Comparison of ENCODE assay signal across 29 cellular contexts in the genomic region with DNA sequence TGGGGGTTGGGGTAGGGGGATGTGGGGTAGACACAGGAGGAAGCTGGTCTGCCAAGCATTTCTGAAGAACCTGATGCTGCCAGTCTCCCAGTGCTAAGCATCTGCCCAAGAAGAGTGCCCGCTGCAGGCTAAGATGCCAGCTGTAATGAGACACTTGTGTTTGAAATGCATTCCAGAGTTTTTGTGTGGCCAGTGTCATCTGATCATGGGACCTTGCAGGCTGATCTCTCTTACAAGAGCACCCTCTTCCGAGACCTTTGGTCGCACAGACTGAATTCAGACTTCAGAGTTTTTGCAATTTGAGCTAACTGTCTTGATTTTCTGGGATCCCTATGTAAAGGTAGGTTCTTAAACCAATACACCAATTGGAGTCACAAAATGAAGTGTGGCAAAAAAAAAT. TPM values are rescaled to one million over a fixed set of nuclear protein-coding genes. Genes with fewer than 3 reads are reported as not detected.
DNase-seq lines count a peak whose midpoint lies in the region; ATAC-seq and TF ChIP-seq lines count a peak whose summit lies in the region.
"Had no signal": no experiment of that assay in that cellular context is flagged by ENCODE, and none has a peak within 500 bp of the region (broad histone marks: within the 10 kb centered on the region; RNA-seq: fewer than 3 reads in every experiment).

No MANE protein-coding gene starts in this region.

- H3K36me3 ChIP-seq in SK-N-SH (replicated peaks in 1 of 2; ENCODE audit: control insufficient read depth in 1 of 2, insufficient read depth in 2 of 2, low read length in 1 of 2), result peaks cover 6% of the 10 kb centered on the region in 2 experiments
- H3K36me3 ChIP-seq in mesendoderm (ENCODE audit: control insufficient read depth, insufficient read depth, low read length), result no peaks in the 10 kb centered on the region

- H3K27me3 ChIP-seq in SK-N-SH (ENCODE audit: insufficient read depth) (no peaks in the 10 kb centered on the region), mesendoderm (ENCODE audit: insufficient read depth, low read length, poor library complexity) (no peaks in the 10 kb centered on the region)
- H3K27me3 ChIP-seq: body of pancreas, left lung, spleen had no signal

- H2BK5ac ChIP-seq in mesendoderm (ENCODE audit: low read length), result no peak overlapping the region

- WGBS in SK-N-SH (ENCODE audit: low lambda C conversion rate), result 92% methylated on average over 3 of the region's 3 CpGs
- no CpG with 5 or more reads among the region's 3 CpGs for WGBS in mesendoderm (ENCODE audit: extremely low coverage, insufficient coverage, low lambda C conversion rate)

- TF ChIP-seq EP300 in SK-N-SH (IDR thresholded peaks at IDR 0.05; ENCODE audit: borderline replicate concordance in 1 of 2, low read depth in 1 of 2, low read length in 1 of 2), result no peak

- no peak for TF ChIP-seq RAD21 in SK-N-SH (IDR thresholded peaks at IDR 0.05; ENCODE audit: low read length)

- no peaks in the 10 kb centered on the region for H3K79me2 ChIP-seq in SK-N-SH (ENCODE audit: insufficient read depth)
- no peaks in the 10 kb centered on the region for H3K79me2 ChIP-seq in mesendoderm (ENCODE audit: control insufficient read depth, insufficient read depth, low read length)

- H3K4me1 ChIP-seq in SK-N-SH (ENCODE audit: control insufficient read depth in 1 of 2, insufficient read depth in 2 of 2, low read depth in 1 of 2, low read length in 1 of 2) (no peaks in the 10 kb centered on the region), mesendoderm (ENCODE audit: control insufficient read depth, low read depth, low read length) (no peaks in the 10 kb centered on the region)
- H3K4me1 ChIP-seq: body of pancreas had no signal

- CTCF ChIA-PET in SK-N-SH (lab: Yijun Ruan, JAX), result no interaction called here

- H3K9me3 ChIP-seq in SK-N-SH, result no peaks in the 10 kb centered on the region
- H3K9me3 ChIP-seq: body of pancreas, left lung, spleen had no signal

- no peak overlapping the region for H3K27ac ChIP-seq in SK-N-SH (ENCODE audit: low read depth in 2 of 2, low read length in 1 of 2)
- H3K27ac ChIP-seq in mesendoderm (ENCODE audit: low read depth, low read length), result no peak overlapping the region
- no peak overlapping the region for H3K27ac ChIP-seq in substantia nigra (ENCODE audit: low read depth, low read length, poor library complexity, severe bottlenecking)
- H3K27ac ChIP-seq: body of pancreas, left lung, spleen had no signal

- no peak overlapping the region for H2BK120ac ChIP-seq in mesendoderm (ENCODE audit: low read depth, low read length)

- no peak overlapping the region for H4K5ac ChIP-seq in mesendoderm (ENCODE audit: low read length)

- H3K4me2 ChIP-seq in SK-N-SH (no peak overlapping the region), mesendoderm (ENCODE audit: low read length) (no peak overlapping the region)

- POLR2A ChIA-PET in SK-N-SH (lab: Yijun Ruan, JAX), result no interaction called here

- ATAC-seq in SK-N-SH treated with all-trans-retinoic acid at 6 μM for 48 hours, result peak; percentile 25; the same call in 1 of the 3 replicates
- ATAC-seq in GM18858 (IDR thresholded peaks at IDR 0.05; ENCODE audit: unreplicated experiment), result no peak
- ATAC-seq: body of pancreas; left lung; stimulated activated naive CD8-positive, alpha-beta T cell treated with anti-CD3 and anti-CD28 coated beads, Interleukin-15, amount 100 ng/mL, for 72 hours had no signal

- no peak overlapping the region for H2AK5ac ChIP-seq in mesendoderm (ENCODE audit: low read length)

- H3K4me3 ChIP-seq in SK-N-SH (ENCODE audit: low read depth in 2 of 2, low read length in 1 of 2), result no peak overlapping the region
- H3K4me3 ChIP-seq in mesendoderm (ENCODE audit: low read length), result no peak overlapping the region
- H3K4me3 ChIP-seq: body of pancreas, left lung, spleen had no signal

- no peak overlapping the region for H2AFZ ChIP-seq in SK-N-SH (ENCODE audit: low read depth)

- no peaks in the 10 kb centered on the region for H3K9me2 ChIP-seq in SK-N-SH

- H3K18ac ChIP-seq in mesendoderm (ENCODE audit: low read length), result no peak overlapping the region

- H4K8ac ChIP-seq in mesendoderm (ENCODE audit: low read depth, low read length), result no peak overlapping the region

- no peaks in the 10 kb centered on the region for H4K20me1 ChIP-seq in SK-N-SH (ENCODE audit: insufficient read depth)

- H3K9ac ChIP-seq in SK-N-SH, result no peak overlapping the region
- H3K9ac ChIP-seq in mesendoderm (ENCODE audit: low read length), result no peak overlapping the region

- no peak overlapping the region for H3K23ac ChIP-seq in mesendoderm (ENCODE audit: low read length)

- no peak for DNase-seq in SK-N-SH
- peak; percentile 7 for DNase-seq in cerebellum (ENCODE audit: low spot score)
- DNase-seq in mesendoderm, result peak; percentile 17
- DNase-seq in substantia nigra (lab: John Stamatoyannopoulos, UW), result peak in 26 of 49 donors; percentile 3 to 51 (median 18)
- no peak for DNase-seq in NOMO-1 treated with dmso at 0.1 percent for 144 hours (lab: John Stamatoyannopoulos, UW; ENCODE audit: unreplicated experiment)
- DNase-seq in NCI-H446 (lab: John Stamatoyannopoulos, UW), result no peak
- DNase-seq: 8988T; activated CD4-positive, alpha-beta T cell treated with anti-CD3 and anti-CD28 coated beads, Interleukin-2, amount 50 U/mL, for 4 hours; activated effector memory CD4-positive, alpha-beta T cell treated with Interleukin-2 at 50 U/mL for 16 hours; activated naive CD8-positive, alpha-beta T cell treated with anti-CD3 and anti-CD28 coated beads, Interleukin-2, amount 10 ng/mL, durations not matched to agents 7 days and 5 days; AML-193; body of pancreas; DMS79 treated with DMSO at 0.1 percent for 48 hours; endodermal cell; glutamatergic neuron; GOT3; IMR-90; left lung; NCI-H1105 treated with DMSO at 0.1 percent for 48 hours; NCI-H2081; NCI-H526; RPMI8226; spleen; stimulated activated CD4-positive, alpha-beta T cell treated with anti-CD3 and anti-CD28 coated beads, Interleukin-4, amount 100 ng/mL, for 4 hours; stimulated activated naive CD8-positive, alpha-beta T cell treated with anti-CD3 and anti-CD28 coated beads, Interleukin-15, amount 100 ng/mL, for 72 hours; T-helper 9 cell; trophoblast cell had no signal

- H3K56ac ChIP-seq in mesendoderm (ENCODE audit: low read length), result no peak overlapping the region

- no peaks in the 10 kb centered on the region for H3K79me1 ChIP-seq in mesendoderm (ENCODE audit: low read length)

- no peak for TF ChIP-seq CTCF in SK-N-SH (IDR thresholded peaks at IDR 0.05)

- H2BK15ac ChIP-seq in mesendoderm (replicated peaks; ENCODE audit: low read depth), result no peak overlapping the region

- H3F3A ChIP-seq in SK-N-SH (replicated peaks; ENCODE audit: insufficient read depth), result no peaks in the 10 kb centered on the region

- no peak overlapping the region for H3K4ac ChIP-seq in mesendoderm (ENCODE audit: low read depth, low read length)

TF ChIP-seq in SK-N-SH treated with all-trans-retinoic acid at 6 μM for 48 hours, 23 proteins besides CTCF, POLR2A, EP300 and RAD21 (continues in another document):
- no peak for TF ChIP-seq ZFP30 (CRISPR knock-in tag; IDR thresholded peaks at IDR 0.05)
- TF ChIP-seq, protein P1, sequence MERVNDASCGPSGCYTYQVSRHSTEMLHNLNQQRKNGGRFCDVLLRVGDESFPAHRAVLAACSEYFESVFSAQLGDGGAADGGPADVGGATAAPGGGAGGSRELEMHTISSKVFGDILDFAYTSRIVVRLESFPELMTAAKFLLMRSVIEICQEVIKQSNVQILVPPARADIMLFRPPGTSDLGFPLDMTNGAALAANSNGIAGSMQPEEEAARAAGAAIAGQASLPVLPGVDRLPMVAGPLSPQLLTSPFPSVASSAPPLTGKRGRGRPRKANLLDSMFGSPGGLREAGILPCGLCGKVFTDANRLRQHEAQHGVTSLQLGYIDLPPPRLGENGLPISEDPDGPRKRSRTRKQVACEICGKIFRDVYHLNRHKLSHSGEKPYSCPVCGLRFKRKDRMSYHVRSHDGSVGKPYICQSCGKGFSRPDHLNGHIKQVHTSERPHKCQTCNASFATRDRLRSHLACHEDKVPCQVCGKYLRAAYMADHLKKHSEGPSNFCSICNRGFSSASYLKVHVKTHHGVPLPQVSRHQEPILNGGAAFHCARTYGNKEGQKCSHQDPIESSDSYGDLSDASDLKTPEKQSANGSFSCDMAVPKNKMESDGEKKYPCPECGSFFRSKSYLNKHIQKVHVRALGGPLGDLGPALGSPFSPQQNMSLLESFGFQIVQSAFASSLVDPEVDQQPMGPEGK (CRISPR knock-in tag; IDR thresholded peaks at IDR 0.05; ENCODE audit: borderline replicate concordance), result no peak
- no peak for TF ChIP-seq BACH2 (CRISPR knock-in tag; IDR thresholded peaks at IDR 0.05; ENCODE audit: borderline replicate concordance)
- TF ChIP-seq ARNTL (CRISPR knock-in tag; IDR thresholded peaks at IDR 0.05; ENCODE audit: borderline replicate concordance, low read depth), result no peak

TF ChIP-seq in SK-N-SH, 30 proteins besides CTCF, POLR2A, EP300 and RAD21 (continues in another document):
- TF ChIP-seq FOXM1 (IDR thresholded peaks at IDR 0.05; ENCODE audit: low read depth), result no peak
- TF ChIP-seq MEF2A (IDR thresholded peaks at IDR 0.05; ENCODE audit: borderline replicate concordance, low read depth), result no peak
- no peak for TF ChIP-seq SIN3A (IDR thresholded peaks at IDR 0.05; ENCODE audit: borderline replicate concordance, low read depth, low read length)
- TF ChIP-seq RCOR1 (IDR thresholded peaks at IDR 0.05; ENCODE audit: low read length), result no peak
- TF ChIP-seq NFIC (IDR thresholded peaks at IDR 0.05; ENCODE audit: borderline replicate concordance), result no peak
- TF ChIP-seq NRF1 (IDR thresholded peaks at IDR 0.05; ENCODE audit: low read depth, low read length), result no peak
- no peak for TF ChIP-seq ELF1 (IDR thresholded peaks at IDR 0.05)
- TF ChIP-seq GATA2 (CRISPR knock-in tag; IDR thresholded peaks at IDR 0.05), result no peak
- TF ChIP-seq, protein P2, sequence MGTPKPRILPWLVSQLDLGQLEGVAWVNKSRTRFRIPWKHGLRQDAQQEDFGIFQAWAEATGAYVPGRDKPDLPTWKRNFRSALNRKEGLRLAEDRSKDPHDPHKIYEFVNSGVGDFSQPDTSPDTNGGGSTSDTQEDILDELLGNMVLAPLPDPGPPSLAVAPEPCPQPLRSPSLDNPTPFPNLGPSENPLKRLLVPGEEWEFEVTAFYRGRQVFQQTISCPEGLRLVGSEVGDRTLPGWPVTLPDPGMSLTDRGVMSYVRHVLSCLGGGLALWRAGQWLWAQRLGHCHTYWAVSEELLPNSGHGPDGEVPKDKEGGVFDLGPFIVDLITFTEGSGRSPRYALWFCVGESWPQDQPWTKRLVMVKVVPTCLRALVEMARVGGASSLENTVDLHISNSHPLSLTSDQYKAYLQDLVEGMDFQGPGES (IDR thresholded peaks at IDR 0.05; ENCODE audit: low read depth, low read length), result no peak
- TF ChIP-seq RFX5 (IDR thresholded peaks at IDR 0.05; ENCODE audit: low read length), result no peak

RNA-seq across cellular contexts. Expression of a gene that starts 58.1 kb away (rescaled TPM):
- polyA plus RNA-seq in SK-N-SH (2012; rRNA removed), result 19.8 and 25.4 TPM in 2 replicates
- 20.6 and 21.8 TPM in 2 replicates for polyA plus RNA-seq in SK-N-SH (2012; cell fraction: cytosol; rRNA removed)
- polyA plus RNA-seq in SK-N-SH (2012; cell fraction: nucleus; rRNA removed), result 26.3 and 29.5 TPM in 2 replicates
- total RNA-seq in cerebellum, result 33.7 TPM
- 10.8 TPM for polyA plus RNA-seq in mesendoderm (2013, experiment 1 of 2)
- 11.3 TPM for polyA plus RNA-seq in mesendoderm (2013, experiment 2 of 2)

Comparison
In these comparisons a context has a peak if more than half of its experiments do, and no peak if none do; other contexts are left out.
1. DNase-seq: peak in cerebellum (single experiment), mesendoderm (single experiment) and substantia nigra (26 of 49); none in SK-N-SH (single experiment), NOMO-1 treated with dmso at 0.1 percent for 144 hours (single experiment) and NCI-H446 (0 of 2).